In the genomic region with DNA sequence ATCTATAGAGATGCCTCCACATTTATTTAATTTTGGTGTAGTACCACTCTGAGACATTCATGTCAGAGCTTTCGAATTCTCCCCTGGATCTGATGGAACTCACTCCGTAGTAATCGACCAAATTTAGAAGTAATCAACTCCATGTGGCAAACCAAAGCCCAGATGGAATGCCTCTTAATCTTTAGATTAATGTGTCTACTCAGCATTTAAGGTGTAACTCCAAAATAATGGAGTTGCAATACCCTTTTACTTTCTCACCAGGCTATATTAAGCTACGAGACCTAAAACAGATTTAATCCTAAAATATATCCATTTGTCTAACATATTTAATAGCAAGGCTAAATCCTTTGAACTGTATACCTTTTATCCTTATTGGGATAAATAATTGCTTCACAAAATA, we compare ENCODE assay signal across 9 cellular contexts.
"Had no signal": no experiment of that assay in that cellular context is flagged by ENCODE, and none has a peak within 500 bp of the region (broad histone marks: within the 10 kb centered on the region; RNA-seq: fewer than 3 reads in every experiment).

No MANE protein-coding gene starts in this region.

- FAIRE-seq: HTR-8/SVneo had no signal

- H3K9ac ChIP-seq: KMS-11 had no signal

- H3K4me3 ChIP-seq: GM23338, HAP-1 had no signal

- H3K4me1 ChIP-seq: HAP-1 had no signal

- H3K27ac ChIP-seq: KMS-11 had no signal

- ATAC-seq: GM23338, HCT116 had no signal

- H3K9me3 ChIP-seq: HAP-1 had no signal

- H3K4me2 ChIP-seq: GM23338, KMS-11 had no signal

- DNase-seq: H7, HFFc6, Karpas-422, KBM-7 had no signal

- H3K36me3 ChIP-seq: HAP-1 had no signal

- H2AFZ ChIP-seq: GM23338 had no signal
